ENCODE assay signal across 18 cellular contexts in genomic region chr3:102443021-102443420, GRCh38. TPM values are rescaled to one million over a fixed set of nuclear protein-coding genes. Genes with fewer than 3 reads are reported as not detected.
A peak's percentile ranks its signal among the peaks of the same experiment; 100 is the strongest.
DNase-seq lines count a peak whose midpoint lies in the region; FAIRE-seq and TF ChIP-seq lines count a peak whose summit lies in the region.
"Had no signal": no experiment of that assay in that cellular context is flagged by ENCODE, and none has a peak within 500 bp of the region (broad histone marks: within the 10 kb centered on the region; RNA-seq: fewer than 3 reads in every experiment).

No MANE protein-coding gene starts in this region.

- no peak overlapping the region for H2AK5ac ChIP-seq in trophoblast cell (ENCODE audit: low read length)

- H3K18ac ChIP-seq in trophoblast cell (ENCODE audit: low read length) = no peak overlapping the region

- H3K4me3 ChIP-seq in bronchial epithelial cell (ENCODE audit: low read depth, low read length) (no peak overlapping the region), fibroblast of mammary gland (ENCODE audit: control insufficient read depth, low read depth, low read length) (no peak overlapping the region), neural progenitor cell (no peak overlapping the region), trophoblast cell (ENCODE audit: low read depth, low read length) (no peak overlapping the region)

- H3K23ac ChIP-seq in trophoblast cell (ENCODE audit: low read length) = no peak overlapping the region

- no peaks in the 10 kb centered on the region for H3K36me3 Mint-ChIP-seq in neural progenitor cell
- H3K36me3 Mint-ChIP-seq in activated CD4-positive, alpha-beta T cell treated with anti-CD3 and anti-CD28 coated beads, Interleukin-2, amount 10 ng/mL, durations not matched to agents 7 days and 5 days (ENCODE audit: low read depth) = no peaks in the 10 kb centered on the region
- H3K36me3 Mint-ChIP-seq: CD14-positive monocyte; CD8-positive, alpha-beta T cell; IgD-negative memory B cell had no signal

- H3K4me3 Mint-ChIP-seq in neural progenitor cell = no peak overlapping the region
- H3K4me3 Mint-ChIP-seq in activated CD4-positive, alpha-beta T cell treated with anti-CD3 and anti-CD28 coated beads, Interleukin-2, amount 10 ng/mL, durations not matched to agents 7 days and 5 days = no peak overlapping the region
- H3K4me3 Mint-ChIP-seq: CD14-positive monocyte; CD8-positive, alpha-beta T cell; IgD-negative memory B cell had no signal

- TF ChIP-seq CTCF in bronchial epithelial cell (IDR thresholded peaks at IDR 0.05; ENCODE audit: insufficient read depth, low read length, severe bottlenecking) (no peak), fibroblast of mammary gland (conservative IDR thresholded peaks at IDR 0.05; ENCODE audit: control insufficient read depth, insufficient read depth, low read depth, low read length) (no peak), neural progenitor cell (IDR thresholded peaks at IDR 0.05) (no peak)

- H3K36me3 ChIP-seq in bronchial epithelial cell (ENCODE audit: control insufficient read depth, insufficient read depth, low read length) (no peaks in the 10 kb centered on the region), neural progenitor cell (no peaks in the 10 kb centered on the region), trophoblast cell (ENCODE audit: control insufficient read depth in 1 of 2, insufficient read depth in 2 of 2, low read length in 2 of 2) (no peaks in the 10 kb centered on the region)

- no peak overlapping the region for H3K4ac ChIP-seq in trophoblast cell (ENCODE audit: low read depth, low read length)

- H4K12ac ChIP-seq in trophoblast cell (ENCODE audit: low read depth, low read length) = no peak overlapping the region

- H2AFZ ChIP-seq in neural progenitor cell (replicated peaks) (no peak overlapping the region), trophoblast cell (ENCODE audit: insufficient read depth, low read length, poor library complexity) (no peak overlapping the region)

- H3K9me3 ChIP-seq in neural progenitor cell (ENCODE audit: low read depth) (no peaks in the 10 kb centered on the region), trophoblast cell (ENCODE audit: insufficient read depth, low read depth, low read length) (no peaks in the 10 kb centered on the region)
- H3K9me3 ChIP-seq: Caco-2 had no signal

- H3K4me2 ChIP-seq in neural progenitor cell = peak overlapping the region; percentile 19
- no peak overlapping the region for H3K4me2 ChIP-seq in trophoblast cell (ENCODE audit: low read length)

- H3K27me3 ChIP-seq in bronchial epithelial cell (ENCODE audit: control insufficient read depth, insufficient read depth, low read length) (no peaks in the 10 kb centered on the region), neural progenitor cell (no peaks in the 10 kb centered on the region), trophoblast cell (ENCODE audit: insufficient read depth, low read length) (no peaks in the 10 kb centered on the region)

- no peak overlapping the region for H2BK12ac ChIP-seq in trophoblast cell (ENCODE audit: low read length)

- DNase-seq in ELR (ENCODE audit: low read depth) (peak; percentile 33), bronchial epithelial cell (ENCODE audit: low read depth) (peak; percentile 61), fibroblast of mammary gland (ENCODE audit: low read depth) (peak; percentile 47), neural progenitor cell (ENCODE audit: low spot score) (no peak), frontal cortex (ENCODE audit: low spot score in 2 of 2) (no peak), trophoblast cell (no peak)
- DNase-seq in activated CD4-positive, alpha-beta T cell treated with anti-CD3 and anti-CD28 coated beads, Interleukin-2, amount 10 ng/mL, durations not matched to agents 7 days and 5 days = no peak
- DNase-seq: Caco-2; CD8-positive, alpha-beta T cell; DND-41; GF-D8 had no signal

- H3K27me3 Mint-ChIP-seq in neural progenitor cell (ENCODE audit: insufficient read depth, low read depth) = peaks cover 2% of the 10 kb centered on the region
- H3K27me3 Mint-ChIP-seq in activated CD4-positive, alpha-beta T cell treated with anti-CD3 and anti-CD28 coated beads, Interleukin-2, amount 10 ng/mL, durations not matched to agents 7 days and 5 days = no peaks in the 10 kb centered on the region

- no peak overlapping the region for H2BK120ac ChIP-seq in trophoblast cell (ENCODE audit: insufficient read depth, low read length, poor library complexity)

- H4K91ac ChIP-seq in trophoblast cell (ENCODE audit: low read depth, low read length) = no peak overlapping the region

- no peak for FAIRE-seq in bronchial epithelial cell (lab: Jason Lieb, UNC)
- no peak for FAIRE-seq in frontal cortex (lab: Jason Lieb, UNC)
- FAIRE-seq: GM19239, H54 had no signal

- peaks cover 45% of the 10 kb centered on the region for H3K4me1 ChIP-seq in neural progenitor cell
- no peaks in the 10 kb centered on the region for H3K4me1 ChIP-seq in trophoblast cell (ENCODE audit: control insufficient read depth in 1 of 2, insufficient read depth in 2 of 2, low read length in 2 of 2)
- H3K4me1 ChIP-seq: Caco-2 had no signal

- H3K14ac ChIP-seq in trophoblast cell (ENCODE audit: low read length) = no peak overlapping the region

- no peaks in the 10 kb centered on the region for H4K20me1 ChIP-seq in neural progenitor cell (ENCODE audit: low read depth)

- H3K27ac ChIP-seq in neural progenitor cell (no peak overlapping the region), trophoblast cell (ENCODE audit: low read depth, low read length) (no peak overlapping the region)
- H3K27ac ChIP-seq: 22Rv1 had no signal

- H3K79me1 ChIP-seq in trophoblast cell (ENCODE audit: low read length) = no peaks in the 10 kb centered on the region

- no peak overlapping the region for H4K8ac ChIP-seq in trophoblast cell (ENCODE audit: low read depth, low read length)

- no peak overlapping the region for H3K27ac Mint-ChIP-seq in neural progenitor cell
- H3K27ac Mint-ChIP-seq in activated CD4-positive, alpha-beta T cell treated with anti-CD3 and anti-CD28 coated beads, Interleukin-2, amount 10 ng/mL, durations not matched to agents 7 days and 5 days = no peak overlapping the region
- H3K27ac Mint-ChIP-seq: CD14-positive monocyte; CD8-positive, alpha-beta T cell; IgD-negative memory B cell had no signal

- H3K79me2 ChIP-seq in neural progenitor cell (ENCODE audit: low read depth) (no peaks in the 10 kb centered on the region), trophoblast cell (ENCODE audit: control insufficient read depth, insufficient read depth, low read length, poor library complexity) (no peaks in the 10 kb centered on the region)

- WGBS in trophoblast cell (ENCODE audit: extremely low coverage, insufficient coverage, insufficient read length) = no CpG with 5 or more reads among the region's 2 CpGs

- no peaks in the 10 kb centered on the region for H3F3A ChIP-seq in neural progenitor cell (ENCODE audit: low read depth)

- H2BK5ac ChIP-seq in trophoblast cell (ENCODE audit: low read depth, low read length, poor library complexity) = no peak overlapping the region

- CTCF ChIA-PET in activated CD4-positive, alpha-beta T cell treated with anti-CD3 and anti-CD28 coated beads, Interleukin-2, amount 10 ng/mL, durations not matched to agents 7 days and 5 days (lab: Charles Lee) = no interaction called here

- peaks cover 6% of the 10 kb centered on the region for H3K4me1 Mint-ChIP-seq in neural progenitor cell
- no peaks in the 10 kb centered on the region for H3K4me1 Mint-ChIP-seq in activated CD4-positive, alpha-beta T cell treated with anti-CD3 and anti-CD28 coated beads, Interleukin-2, amount 10 ng/mL, durations not matched to agents 7 days and 5 days
- H3K4me1 Mint-ChIP-seq: CD14-positive monocyte, IgD-negative memory B cell had no signal

- no peaks in the 10 kb centered on the region for H3K9me3 Mint-ChIP-seq in neural progenitor cell
- H3K9me3 Mint-ChIP-seq in activated CD4-positive, alpha-beta T cell treated with anti-CD3 and anti-CD28 coated beads, Interleukin-2, amount 10 ng/mL, durations not matched to agents 7 days and 5 days = no peaks in the 10 kb centered on the region
- H3K9me3 Mint-ChIP-seq: CD8-positive, alpha-beta T cell; IgD-negative memory B cell had no signal

- H3K9ac ChIP-seq in neural progenitor cell (no peak overlapping the region), trophoblast cell (ENCODE audit: low read length) (no peak overlapping the region)

- POLR2A ChIA-PET in activated CD4-positive, alpha-beta T cell treated with anti-CD3 and anti-CD28 coated beads, Interleukin-2, amount 10 ng/mL, durations not matched to agents 7 days and 5 days (lab: Charles Lee) = no interaction called here

RNA-seq across cellular contexts. Expression of gene ZPLD1, which starts 8.2 kb away (rescaled TPM):
- total RNA-seq in bronchial epithelial cell (2.6 and 3.9 TPM in 2 replicates), neural progenitor cell (ENCODE audit: low replicate concordance) (0.28 and 0.31 TPM in 2 replicates), frontal cortex (not detected)
- not detected for total RNA-seq in activated CD4-positive, alpha-beta T cell treated with anti-CD3 and anti-CD28 coated beads, Interleukin-2, amount 10 ng/mL, durations not matched to agents 7 days and 5 days
- 0.01 and 0.03 TPM in 2 replicates for polyA plus RNA-seq in trophoblast cell (2013)
- total RNA-seq: Caco-2; CD8-positive, alpha-beta T cell; HT-29 had no signal
- polyA plus RNA-seq: BJ, CD14-positive monocyte, IgD-negative memory B cell had no signal

Comparison
In these comparisons a context has a peak if more than half of its experiments do, and no peak if none do; other contexts are left out.
1. DNase-seq: peak in ELR (single experiment), bronchial epithelial cell (single experiment) and fibroblast of mammary gland (single experiment); none in neural progenitor cell (single experiment), activated CD4-positive, alpha-beta T cell treated with anti-CD3 and anti-CD28 coated beads, Interleukin-2, amount 10 ng/mL, durations not matched to agents 7 days and 5 days (single experiment), frontal cortex (0 of 2) and trophoblast cell (0 of 2).